In genomic region chr6:49515485-49516146, GRCh38 we compare ENCODE assay signal across 31 cellular contexts. TPM values are rescaled to one million over a fixed set of nuclear protein-coding genes. Genes with fewer than 3 reads are reported as not detected.
"Had no signal": no experiment of that assay in that cellular context is flagged by ENCODE, and none has a peak within 500 bp of the region (broad histone marks: within the 10 kb centered on the region; RNA-seq: fewer than 3 reads in every experiment).

No MANE protein-coding gene starts in this region.

- FAIRE-seq: RCC 7860 had no signal

- H3K9me3 ChIP-seq: adrenal gland had no signal

- H3K27ac ChIP-seq: adrenal gland, VCaP had no signal

- H3K4me1 ChIP-seq: adrenal gland had no signal

- H3K27me3 ChIP-seq: adrenal gland had no signal

- DNase-seq: activated CD4-positive, alpha-beta memory T cell treated with anti-CD3 and anti-CD28 coated beads for 36 hours; activated CD4-positive, alpha-beta T cell treated with anti-CD3 and anti-CD28 coated beads, Interleukin-2, amount 10 ng/mL, durations not matched to agents 7 days and 5 days; activated CD4-positive, CD25-positive, alpha-beta regulatory T cell; activated gamma-delta T cell treated with Interleukin-2 at 50 U/mL for 16 hours; activated naive CD4-positive, alpha-beta T cell treated with anti-CD3 and anti-CD28 coated beads, Interleukin-2, amount 10 ng/mL, durations not matched to agents 7 days and 5 days; activated naive CD8-positive, alpha-beta T cell treated with anti-CD3 and anti-CD28 coated beads, Interleukin-2, amount 10 ng/mL, durations not matched to agents 7 days and 5 days; activated T-cell treated with anti-CD3 and anti-CD28 coated beads for 4 hours; activated T-cell treated with anti-CD3 and anti-CD28 coated beads, Interleukin-2, amount 50 U/mL, for 48 hours; adrenal gland; anterior cingulate cortex; cerebellar nuclear complex; KG1; NCI-H1092; NCI-H1417; NCI-H1930; NCI-H2171 treated with DMSO at 0.1 percent for 48 hours; NCI-H345; NCI-H510A treated with DMSO at 0.1 percent for 48 hours; NCI-H69; NK-92 treated with Interleukin-12 subunit alpha and Interleukin-12 subunit beta, amount 100 ng/mL, for 24 hours; OCI-M1; SIG-M5; T-helper 1 cell had no signal

- ATAC-seq: activated T-helper 17 cell treated with anti-CD3 and anti-CD28 coated beads, Interleukin-2, amount 50 U/mL, for 72 hours had no signal

- H3K4me3 ChIP-seq: adrenal gland had no signal

- H3K36me3 ChIP-seq: adrenal gland had no signal

RNA-seq across cellular contexts. Expression of gene GLYATL3, which starts 15.9 kb away (rescaled TPM):
- total RNA-seq: activated CD4-positive, alpha-beta memory T cell treated with anti-CD3 and anti-CD28 coated beads for 36 hours; activated CD4-positive, alpha-beta T cell treated with anti-CD3 and anti-CD28 coated beads, Interleukin-2, amount 10 ng/mL, durations not matched to agents 7 days and 5 days; activated CD8-positive, alpha-beta memory T cell treated with anti-CD3 and anti-CD28 coated beads for 36 hours; activated naive CD8-positive, alpha-beta T cell treated with anti-CD3 and anti-CD28 coated beads, Interleukin-2, amount 10 ng/mL, durations not matched to agents 7 days and 5 days; activated T-helper 17 cell treated with anti-CD3 and anti-CD28 coated beads, Interleukin-2, amount 50 U/mL, for 72 hours; adrenal gland; cardiac septum; LHCN-M2; MCF 10A; T-helper 2 cell treated with Interferon-gamma antibody and Interleukin-4, amounts not matched to agents 100 ng/mL and 5 ng/mL, for 36 hours had no signal
- polyA plus RNA-seq: adrenal gland had no signal

RNA-seq across cellular contexts. Expression of gene C6orf141, which starts 34.9 kb away (rescaled TPM):
- total RNA-seq: activated CD8-positive, alpha-beta memory T cell treated with anti-CD3 and anti-CD28 coated beads for 36 hours; activated T-helper 17 cell treated with anti-CD3 and anti-CD28 coated beads, Interleukin-2, amount 50 U/mL, for 72 hours had no signal
